In the genomic region with DNA sequence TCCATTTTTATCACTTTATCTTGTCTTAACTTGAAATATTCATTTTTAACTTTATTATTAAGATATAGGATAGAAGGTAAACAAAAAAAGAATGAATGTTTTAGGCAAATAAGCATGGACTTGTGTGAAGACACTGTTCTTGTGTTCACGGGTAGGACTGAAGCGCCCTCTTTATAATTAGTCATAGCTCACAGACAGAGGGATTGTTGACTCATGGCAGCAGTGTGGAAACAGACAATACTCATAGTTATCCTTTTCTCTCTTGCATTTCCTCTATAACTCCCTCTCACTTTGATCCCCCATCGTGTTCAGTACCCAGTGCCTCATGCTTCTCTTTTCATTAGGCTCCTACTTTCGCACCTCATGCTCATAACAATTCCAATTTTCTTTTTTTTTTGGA, we compare ENCODE assay signal across 12 cellular contexts.
DNase-seq lines count a peak whose midpoint lies in the region; ATAC-seq and TF ChIP-seq lines count a peak whose summit lies in the region.
"Had no signal": no experiment of that assay in that cellular context is flagged by ENCODE, and none has a peak within 500 bp of the region (broad histone marks: within the 10 kb centered on the region; RNA-seq: fewer than 3 reads in every experiment).

No MANE protein-coding gene starts in this region.

- DNase-seq in AG04449 (ENCODE audit: low read depth, low spot score): peak; percentile 37
- DNase-seq in HFFc6: peak; percentile 74
- peak; percentile 14 for DNase-seq in RWPE1 (ENCODE audit: low spot score)
- peak; percentile 23 for DNase-seq in fibroblast of the aortic adventitia (ENCODE audit: low read depth)
- DNase-seq in effector memory CD4-positive, alpha-beta T cell: no peak
- no peak for DNase-seq in GM13977 (ENCODE audit: low spot score)
- DNase-seq: activated CD4-positive, alpha-beta T cell treated with anti-CD3 and anti-CD28 coated beads, Interleukin-2, amount 50 U/mL, for 4 hours; adrenal gland; testis had no signal

- in situ Hi-C loops in GM13977 (cut with MboI; ENCODE audit: low pct_unique_long_range_greater_than_20kb, low sequenced_read_pairs, unreplicated experiment): no loop called here

- H3K27ac Mint-ChIP-seq in HFFc6: peak overlapping the region; percentile 56

- POLR2A ChIA-PET in AG04449 (lab: Yijun Ruan, JAX): no interaction called here
- POLR2A ChIA-PET in RWPE1 (lab: Yijun Ruan, JAX; ENCODE audit: low non-redundant PET): no interaction called here

- CTCF ChIA-PET in AG04449 (lab: Yijun Ruan, JAX) (no interaction called here), RWPE1 (lab: Yijun Ruan, JAX) (interaction anchor here (0.6 kb wide), 1 partner anchor 84 kb away, joined by 3 read pairs; no protein-coding TSS in a partner anchor)

- no peaks in the 10 kb centered on the region for H3K9me3 ChIP-seq in effector memory CD4-positive, alpha-beta T cell (ENCODE audit: control insufficient read depth, low read length)
- H3K9me3 ChIP-seq: adrenal gland, testis had no signal

- H3K27ac ChIP-seq in RWPE1: no peak overlapping the region
- H3K27ac ChIP-seq in effector memory CD4-positive, alpha-beta T cell (ENCODE audit: insufficient read depth, low read length, poor library complexity, severe bottlenecking): no peak overlapping the region
- H3K27ac ChIP-seq: adrenal gland, SJCRH30, testis had no signal

- no peaks in the 10 kb centered on the region for H3K36me3 ChIP-seq in effector memory CD4-positive, alpha-beta T cell (ENCODE audit: control insufficient read depth, insufficient read depth, low read length)
- H3K36me3 ChIP-seq: adrenal gland, SJCRH30 had no signal

- H3K4me1 ChIP-seq in effector memory CD4-positive, alpha-beta T cell (ENCODE audit: control insufficient read depth, insufficient read depth, low read length, poor library complexity, severe bottlenecking): no peaks in the 10 kb centered on the region
- H3K4me1 ChIP-seq: adrenal gland, SJCRH30, testis had no signal

- no peaks in the 10 kb centered on the region for H3K9me3 Mint-ChIP-seq in HFFc6

- peaks cover 33% of the 10 kb centered on the region for H3K4me1 Mint-ChIP-seq in HFFc6 (ENCODE audit: low read depth)

- ATAC-seq in HG02642 (IDR thresholded peaks at IDR 0.05; ENCODE audit: poor library complexity, unreplicated experiment) (no peak), GM21619 (IDR thresholded peaks at IDR 0.05; ENCODE audit: unreplicated experiment) (no peak)

- H3K36me3 Mint-ChIP-seq in HFFc6 (ENCODE audit: low read depth): no peaks in the 10 kb centered on the region

- H3K4me3 ChIP-seq in AG04449 (ENCODE audit: low read depth, low read length): no peak overlapping the region
- H3K4me3 ChIP-seq in fibroblast of the aortic adventitia (ENCODE audit: low read depth, low read length): no peak overlapping the region
- no peak overlapping the region for H3K4me3 ChIP-seq in effector memory CD4-positive, alpha-beta T cell (ENCODE audit: insufficient read depth, low read depth, low read length, poor library complexity, severe bottlenecking)
- H3K4me3 ChIP-seq: adrenal gland, SJCRH30, testis had no signal

- no peaks in the 10 kb centered on the region; the same call in 1 of the 2 replicates for H3K27me3 Mint-ChIP-seq in HFFc6 (ENCODE audit: insufficient read depth)

- no peaks in the 10 kb centered on the region for H3K27me3 ChIP-seq in effector memory CD4-positive, alpha-beta T cell (replicated peaks; ENCODE audit: control insufficient read depth, insufficient read depth, low read length, poor library complexity, severe bottlenecking)
- H3K27me3 ChIP-seq: adrenal gland, SJCRH30, testis had no signal

- H3K4me3 Mint-ChIP-seq in HFFc6: 0 out of 2 replicates have a peak overlapping the region, but pooled peaks have one; percentile 4

- TF ChIP-seq CTCF in AG04449 (IDR thresholded peaks at IDR 0.05; ENCODE audit: insufficient read depth, low read length, missing control alignments) (no peak), HFFc6 (IDR thresholded peaks at IDR 0.05) (no peak), RWPE1 (conservative IDR thresholded peaks at IDR 0.05; ENCODE audit: low read depth) (no peak), fibroblast of the aortic adventitia (IDR thresholded peaks at IDR 0.05; ENCODE audit: insufficient read depth, low read length) (no peak), GM13977 (IDR thresholded peaks at IDR 0.05; ENCODE audit: extremely low read depth, insufficient read depth, missing control alignments) (no peak)

Comparison
In these comparisons a context has a peak if more than half of its experiments do, and no peak if none do; other contexts are left out.
1. DNase-seq: peak in AG04449 (single experiment), HFFc6 (single experiment), RWPE1 (single experiment) and fibroblast of the aortic adventitia (single experiment); none in effector memory CD4-positive, alpha-beta T cell (0 of 3) and GM13977 (single experiment).